In the genomic region with DNA sequence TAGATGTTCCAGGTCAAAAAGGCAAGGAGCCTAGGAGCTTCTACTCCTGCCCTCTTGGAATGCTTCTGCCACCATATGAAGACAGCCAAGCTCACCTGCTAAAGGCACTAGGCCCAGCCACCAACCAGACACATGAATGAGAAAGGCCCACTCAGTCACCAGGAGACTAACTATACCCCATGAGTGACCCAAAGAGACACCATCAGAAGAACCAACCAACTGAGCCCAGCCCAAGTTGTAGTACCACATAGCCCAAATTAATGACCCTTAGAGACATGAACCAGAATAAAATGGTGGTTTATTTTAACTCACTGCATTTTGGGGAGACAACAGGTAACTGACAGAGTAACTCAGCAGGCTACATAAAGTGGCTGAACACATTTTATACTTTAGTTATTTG, we compare ENCODE assay signal across 39 cellular contexts. TPM values are rescaled to one million over a fixed set of nuclear protein-coding genes. Genes with fewer than 3 reads are reported as not detected.
"Had no signal": no experiment of that assay in that cellular context is flagged by ENCODE, and none has a peak within 500 bp of the region (broad histone marks: within the 10 kb centered on the region; RNA-seq: fewer than 3 reads in every experiment).

No MANE protein-coding gene starts in this region.

- ATAC-seq: activated naive CD4-positive, alpha-beta T cell treated with anti-CD3 and anti-CD28 coated beads, Interleukin-2, amount 50 U/mL, for 72 hours; activated naive CD8-positive, alpha-beta T cell treated with anti-CD3 and anti-CD28 coated beads, Interleukin-2, amount 50 U/mL, for 24 hours; activated T-cell treated with anti-CD3 and anti-CD28 coated beads, Interleukin-2, amount 50 U/mL, for 4 hours; activated T-cell treated with anti-CD3 and anti-CD28 coated beads, Interleukin-2, amount 50 U/mL, for 72 hours; activated T-helper 17 cell treated with anti-CD3 and anti-CD28 coated beads, Interleukin-2, amount 50 U/mL, for 72 hours; body of pancreas had no signal

- H3K9me3 ChIP-seq: adrenal gland, ascending aorta, body of pancreas, breast epithelium had no signal

- H3K4me3 Mint-ChIP-seq: activated naive CD4-positive, alpha-beta T cell treated with anti-CD3 and anti-CD28 coated beads for 36 hours; activated naive CD4-positive, alpha-beta T cell treated with anti-CD3 and anti-CD28 coated beads, Interleukin-2, amount 10 ng/mL, durations not matched to agents 7 days and 5 days; activated naive CD4-positive, alpha-beta T cell treated with anti-CD3 and anti-CD28 coated beads, Interleukin-2, amount 50 U/mL, for 24 hours; activated naive CD8-positive, alpha-beta T cell; activated naive CD8-positive, alpha-beta T cell treated with anti-CD3 and anti-CD28 coated beads for 36 hours; activated naive CD8-positive, alpha-beta T cell treated with anti-CD3 and anti-CD28 coated beads, Interleukin-2, amount 10 ng/mL, durations not matched to agents 7 days and 5 days; activated naive CD8-positive, alpha-beta T cell treated with anti-CD3 and anti-CD28 coated beads, Interleukin-2, amount 50 U/mL, for 24 hours; activated T-cell treated with anti-CD3 and anti-CD28 coated beads, Interleukin-2, amount 50 U/mL, for 24 hours; activated T-cell treated with anti-CD3 and anti-CD28 coated beads, Interleukin-2, amount 50 U/mL, for 4 hours; activated T-cell treated with anti-CD3 and anti-CD28 coated beads, Interleukin-2, amount 50 U/mL, for 72 hours; activated T-helper 1 cell treated with anti-CD3 and anti-CD28 coated beads, Interleukin-12 subunit alpha, Interleukin-12 subunit beta, Interleukin-2, Interleukin-4 antibody, amounts not matched to agents 30 ng/mL and 10 ng/mL and 1 ng/mL, durations not matched to agents 14 hours and 24 hours and 36 hours; activated T-helper 17 cell treated with anti-CD3 and anti-CD28 coated beads, Interleukin-2, amount 50 U/mL, for 72 hours; brain; central memory CD8-positive, alpha-beta T cell had no signal

- H3K9me3 Mint-ChIP-seq: activated naive CD4-positive, alpha-beta T cell treated with anti-CD3 and anti-CD28 coated beads for 36 hours; activated naive CD4-positive, alpha-beta T cell treated with anti-CD3 and anti-CD28 coated beads, Interleukin-2, amount 10 ng/mL, durations not matched to agents 7 days and 5 days; activated naive CD4-positive, alpha-beta T cell treated with anti-CD3 and anti-CD28 coated beads, Interleukin-2, amount 50 U/mL, for 24 hours; activated naive CD4-positive, alpha-beta T cell treated with anti-CD3 and anti-CD28 coated beads, Interleukin-2, amount 50 U/mL, for 72 hours; activated naive CD8-positive, alpha-beta T cell treated with anti-CD3 and anti-CD28 coated beads for 36 hours; activated naive CD8-positive, alpha-beta T cell treated with anti-CD3 and anti-CD28 coated beads, Interleukin-2, amount 10 ng/mL, durations not matched to agents 7 days and 5 days; activated naive CD8-positive, alpha-beta T cell treated with anti-CD3 and anti-CD28 coated beads, Interleukin-2, amount 50 U/mL, for 24 hours; activated T-cell treated with anti-CD3 and anti-CD28 coated beads, Interleukin-2, amount 50 U/mL, for 24 hours; activated T-cell treated with anti-CD3 and anti-CD28 coated beads, Interleukin-2, amount 50 U/mL, for 4 hours; activated T-cell treated with anti-CD3 and anti-CD28 coated beads, Interleukin-2, amount 50 U/mL, for 72 hours; activated T-helper 1 cell treated with anti-CD3 and anti-CD28 coated beads, Interleukin-12 subunit alpha, Interleukin-12 subunit beta, Interleukin-2, Interleukin-4 antibody, amounts not matched to agents 30 ng/mL and 10 ng/mL and 1 ng/mL, durations not matched to agents 14 hours and 24 hours and 36 hours; activated T-helper 17 cell treated with anti-CD3 and anti-CD28 coated beads, Interleukin-2, amount 50 U/mL, for 72 hours; activated T-helper 2 cell treated with anti-CD3 and anti-CD28 coated beads, Interferon-gamma antibody, Interleukin-2, Interleukin-4, amounts not matched to agents 10 μg/mL and 5 μg/mL and 100 μg/mL, durations not matched to agents 14 hours and 24 hours and 36 hours; central memory CD8-positive, alpha-beta T cell had no signal

- H3K36me3 ChIP-seq: adrenal gland, ascending aorta, brain microvascular endothelial cell, breast epithelium, cardiac muscle cell had no signal

- H3K4me1 Mint-ChIP-seq: activated naive CD4-positive, alpha-beta T cell treated with anti-CD3 and anti-CD28 coated beads, Interleukin-2, amount 10 ng/mL, durations not matched to agents 7 days and 5 days; activated naive CD4-positive, alpha-beta T cell treated with anti-CD3 and anti-CD28 coated beads, Interleukin-2, amount 50 U/mL, for 24 hours; activated naive CD8-positive, alpha-beta T cell treated with anti-CD3 and anti-CD28 coated beads for 36 hours; activated naive CD8-positive, alpha-beta T cell treated with anti-CD3 and anti-CD28 coated beads, Interleukin-2, amount 10 ng/mL, durations not matched to agents 7 days and 5 days; activated naive CD8-positive, alpha-beta T cell treated with anti-CD3 and anti-CD28 coated beads, Interleukin-2, amount 50 U/mL, for 24 hours; activated T-helper 17 cell treated with anti-CD3 and anti-CD28 coated beads, Interleukin-2, amount 50 U/mL, for 72 hours; brain; central memory CD8-positive, alpha-beta T cell had no signal

- FAIRE-seq: astrocyte, bronchial epithelial cell had no signal

- H3K27me3 Mint-ChIP-seq: activated naive CD4-positive, alpha-beta T cell treated with anti-CD3 and anti-CD28 coated beads, Interleukin-2, amount 10 ng/mL, durations not matched to agents 7 days and 5 days; activated naive CD8-positive, alpha-beta T cell; brain; central memory CD8-positive, alpha-beta T cell had no signal

- H3K4me1 ChIP-seq: adrenal gland, ascending aorta, breast epithelium had no signal

- H3K4me3 ChIP-seq: adrenal gland, ascending aorta, body of pancreas, breast epithelium, cardiac muscle cell had no signal

- H3K36me3 Mint-ChIP-seq: activated naive CD4-positive, alpha-beta T cell treated with anti-CD3 and anti-CD28 coated beads, Interleukin-2, amount 10 ng/mL, durations not matched to agents 7 days and 5 days; activated naive CD4-positive, alpha-beta T cell treated with anti-CD3 and anti-CD28 coated beads, Interleukin-2, amount 50 U/mL, for 24 hours; activated naive CD4-positive, alpha-beta T cell treated with anti-CD3 and anti-CD28 coated beads, Interleukin-2, amount 50 U/mL, for 72 hours; activated naive CD8-positive, alpha-beta T cell; activated naive CD8-positive, alpha-beta T cell treated with anti-CD3 and anti-CD28 coated beads for 36 hours; activated naive CD8-positive, alpha-beta T cell treated with anti-CD3 and anti-CD28 coated beads, Interleukin-2, amount 10 ng/mL, durations not matched to agents 7 days and 5 days; brain had no signal

- H3K27ac Mint-ChIP-seq: activated naive CD4-positive, alpha-beta T cell treated with anti-CD3 and anti-CD28 coated beads for 36 hours; activated naive CD4-positive, alpha-beta T cell treated with anti-CD3 and anti-CD28 coated beads, Interleukin-2, amount 10 ng/mL, durations not matched to agents 7 days and 5 days; activated naive CD4-positive, alpha-beta T cell treated with anti-CD3 and anti-CD28 coated beads, Interleukin-2, amount 50 U/mL, for 24 hours; activated naive CD4-positive, alpha-beta T cell treated with anti-CD3 and anti-CD28 coated beads, Interleukin-2, amount 50 U/mL, for 72 hours; activated naive CD8-positive, alpha-beta T cell; activated naive CD8-positive, alpha-beta T cell treated with anti-CD3 and anti-CD28 coated beads for 36 hours; activated naive CD8-positive, alpha-beta T cell treated with anti-CD3 and anti-CD28 coated beads, Interleukin-2, amount 10 ng/mL, durations not matched to agents 7 days and 5 days; activated naive CD8-positive, alpha-beta T cell treated with anti-CD3 and anti-CD28 coated beads, Interleukin-2, amount 50 U/mL, for 24 hours; activated T-cell treated with anti-CD3 and anti-CD28 coated beads, Interleukin-2, amount 50 U/mL, for 24 hours; activated T-cell treated with anti-CD3 and anti-CD28 coated beads, Interleukin-2, amount 50 U/mL, for 72 hours; activated T-helper 1 cell treated with anti-CD3 and anti-CD28 coated beads, Interleukin-12 subunit alpha, Interleukin-12 subunit beta, Interleukin-2, Interleukin-4 antibody, amounts not matched to agents 30 ng/mL and 10 ng/mL and 1 ng/mL, durations not matched to agents 14 hours and 24 hours and 36 hours; activated T-helper 17 cell treated with anti-CD3 and anti-CD28 coated beads, Interleukin-2, amount 50 U/mL, for 72 hours; activated T-helper 2 cell treated with anti-CD3 and anti-CD28 coated beads, Interferon-gamma antibody, Interleukin-2, Interleukin-4, amounts not matched to agents 10 μg/mL and 5 μg/mL and 100 μg/mL, durations not matched to agents 14 hours and 24 hours and 36 hours; brain had no signal

- DNase-seq: activated effector memory CD4-positive, alpha-beta T cell treated with anti-CD3 and anti-CD28 coated beads, Interleukin-2, amount 50 U/mL, for 16 hours; activated effector memory CD4-positive, alpha-beta T cell treated with Interleukin-2 at 50 U/mL for 16 hours; activated gamma-delta T cell; activated gamma-delta T cell treated with Interleukin-2 at 50 U/mL for 16 hours; activated naive CD4-positive, alpha-beta T cell; activated naive CD4-positive, alpha-beta T cell treated with anti-CD3 and anti-CD28 coated beads for 36 hours; activated naive CD4-positive, alpha-beta T cell treated with anti-CD3 and anti-CD28 coated beads, Interleukin-2, amount 10 ng/mL, durations not matched to agents 7 days and 5 days; activated naive CD4-positive, alpha-beta T cell treated with anti-CD3 and anti-CD28 coated beads, Interleukin-2, amount 50 U/mL, for 16 hours; activated naive CD4-positive, alpha-beta T cell treated with Interleukin-2 at 50 U/mL for 16 hours; activated naive CD8-positive, alpha-beta T cell treated with anti-CD3 and anti-CD28 coated beads for 36 hours; activated naive CD8-positive, alpha-beta T cell treated with anti-CD3 and anti-CD28 coated beads, Interleukin-2, amount 10 ng/mL, durations not matched to agents 7 days and 5 days; activated naive CD8-positive, alpha-beta T cell treated with anti-CD3 and anti-CD28 coated beads, Interleukin-2, amount 50 U/mL, for 24 hours; activated T-cell treated with anti-CD3 and anti-CD28 coated beads, Interleukin-2, amount 50 U/mL, for 24 hours; activated T-cell treated with anti-CD3 and anti-CD28 coated beads, Interleukin-2, amount 50 U/mL, for 4 hours; activated T-cell treated with anti-CD3 and anti-CD28 coated beads, Interleukin-2, amount 50 U/mL, for 48 hours; activated T-cell treated with anti-CD3 and anti-CD28 coated beads, Interleukin-2, amount 50 U/mL, for 72 hours; adrenal gland; amniotic stem cell; amygdala; anterior cingulate cortex; aorta; body of pancreas; brain microvascular endothelial cell; caudate nucleus; central memory CD4-positive, alpha-beta T cell; cerebellar nuclear complex had no signal

- H3K27me3 ChIP-seq: adrenal gland, ascending aorta, body of pancreas, brain microvascular endothelial cell, breast epithelium, cardiac muscle cell had no signal

- H3K27ac ChIP-seq: adrenal gland, ascending aorta, body of pancreas, brain microvascular endothelial cell, breast epithelium, cardiac muscle cell had no signal

RNA-seq across cellular contexts. Expression of gene CXCL3, which starts 22.9 kb away (rescaled TPM):
- total RNA-seq: activated naive CD4-positive, alpha-beta T cell treated with anti-CD3 and anti-CD28 coated beads for 36 hours; activated naive CD4-positive, alpha-beta T cell treated with anti-CD3 and anti-CD28 coated beads, Interleukin-2, amount 50 U/mL, for 72 hours; activated naive CD8-positive, alpha-beta T cell treated with anti-CD3 and anti-CD28 coated beads for 36 hours; activated T-cell treated with anti-CD3 and anti-CD28 coated beads, Interleukin-2, amount 50 U/mL, for 72 hours; activated T-helper 17 cell treated with anti-CD3 and anti-CD28 coated beads, Interleukin-2, amount 50 U/mL, for 72 hours; ascending aorta; cardiac muscle cell had no signal

RNA-seq across cellular contexts. Expression of gene CXCL2, which starts 37.6 kb away (rescaled TPM):
- total RNA-seq: activated naive CD4-positive, alpha-beta T cell treated with anti-CD3 and anti-CD28 coated beads for 36 hours; activated naive CD4-positive, alpha-beta T cell treated with anti-CD3 and anti-CD28 coated beads, Interleukin-2, amount 50 U/mL, for 72 hours; activated naive CD8-positive, alpha-beta T cell treated with anti-CD3 and anti-CD28 coated beads for 36 hours; activated T-cell treated with anti-CD3 and anti-CD28 coated beads, Interleukin-2, amount 50 U/mL, for 72 hours; activated T-helper 1 cell treated with anti-CD3 and anti-CD28 coated beads, Interleukin-12 subunit alpha, Interleukin-12 subunit beta, Interleukin-2, Interleukin-4 antibody, amounts not matched to agents 30 ng/mL and 10 ng/mL and 1 ng/mL, durations not matched to agents 14 hours and 24 hours and 36 hours; activated T-helper 2 cell treated with anti-CD3 and anti-CD28 coated beads, Interferon-gamma antibody, Interleukin-2, Interleukin-4, amounts not matched to agents 10 μg/mL and 5 μg/mL and 100 μg/mL, durations not matched to agents 14 hours and 24 hours and 36 hours; cardiac muscle cell had no signal
- polyA plus RNA-seq: cardiac muscle cell had no signal
